ENCODE assay signal across 20 cellular contexts in genomic region chr7:7098280-7098818, GRCh38.
DNase-seq lines count a peak whose midpoint lies in the region; ATAC-seq and TF ChIP-seq lines count a peak whose summit lies in the region.
"Had no signal": no experiment of that assay in that cellular context is flagged by ENCODE, and none has a peak within 500 bp of the region (broad histone marks: within the 10 kb centered on the region; RNA-seq: fewer than 3 reads in every experiment).

No MANE protein-coding gene starts in this region.

- no peak for TF ChIP-seq POLR2A in esophagus muscularis mucosa (IDR thresholded peaks at IDR 0.05; ENCODE audit: low read depth)

- H3K9me2 ChIP-seq in GM23338 (ENCODE audit: insufficient read depth): no peaks in the 10 kb centered on the region

- H3K79me2 ChIP-seq in GM23338 (replicated peaks; ENCODE audit: insufficient read depth) (no peaks in the 10 kb centered on the region), parathyroid adenoma (no peaks in the 10 kb centered on the region)

- H3K9me3 ChIP-seq in HUES48 (ENCODE audit: control insufficient read depth, insufficient read depth, low read length) (no peaks in the 10 kb centered on the region), endodermal cell (ENCODE audit: control insufficient read depth, low read length) (peaks cover 11% of the 10 kb centered on the region), parathyroid adenoma (ENCODE audit: control insufficient read depth, low read length) (no peaks in the 10 kb centered on the region), esophagus muscularis mucosa (no peaks in the 10 kb centered on the region)

- H3K27ac Mint-ChIP-seq in GM23338: no peak overlapping the region; the same call in 1 of the 2 replicates
- H3K27ac Mint-ChIP-seq in endodermal cell: peak overlapping the region; percentile 96
- H3K27ac Mint-ChIP-seq in naive thymus-derived CD8-positive, alpha-beta T cell: peak overlapping the region in 1 of 10 donors; percentile 26
- H3K27ac Mint-ChIP-seq: CD14-positive monocyte had no signal

- H4K20me1 ChIP-seq in GM23338 (replicated peaks; ENCODE audit: insufficient read depth): no peaks in the 10 kb centered on the region

- H3K27me3 Mint-ChIP-seq in GM23338 (ENCODE audit: insufficient read depth, low read depth, poor library complexity) (peaks cover 9% of the 10 kb centered on the region), endodermal cell (ENCODE audit: insufficient read depth) (no peaks in the 10 kb centered on the region)
- H3K27me3 Mint-ChIP-seq in naive thymus-derived CD8-positive, alpha-beta T cell: no peaks in the 10 kb centered on the region

- H3K36me3 Mint-ChIP-seq in GM23338 (ENCODE audit: low read depth) (no peaks in the 10 kb centered on the region), endodermal cell (ENCODE audit: low read depth) (no peaks in the 10 kb centered on the region)
- no peaks in the 10 kb centered on the region for H3K36me3 Mint-ChIP-seq in naive thymus-derived CD8-positive, alpha-beta T cell
- H3K36me3 Mint-ChIP-seq: CD14-positive monocyte had no signal

- H3K4me1 Mint-ChIP-seq in GM23338: peaks cover 37% of the 10 kb centered on the region
- peaks cover 48% of the 10 kb centered on the region for H3K4me1 Mint-ChIP-seq in endodermal cell
- peaks cover 0 to 4% (median 3%) of the 10 kb centered on the region in 4 donors for H3K4me1 Mint-ChIP-seq in naive thymus-derived CD8-positive, alpha-beta T cell

- ATAC-seq in GM23338 (no peak), SK-N-SH treated with all-trans-retinoic acid at 6 μM for 48 hours (no peak)
- ATAC-seq in naive thymus-derived CD8-positive, alpha-beta T cell: no peak

- H3K9ac ChIP-seq in HUES48 (ENCODE audit: low read depth, low read length) (no peak overlapping the region), endodermal cell (ENCODE audit: extremely low read depth, low read length, poor library complexity, severe bottlenecking) (peak overlapping the region; percentile 43), parathyroid adenoma (no peak overlapping the region)
- H3K9ac ChIP-seq: KMS-11 had no signal

- no peak overlapping the region for H2AFZ ChIP-seq in GM23338
- H2AFZ ChIP-seq in parathyroid adenoma: no peak overlapping the region

- H3K4me3 Mint-ChIP-seq in GM23338 (no peak overlapping the region), endodermal cell (no peak overlapping the region)
- H3K4me3 Mint-ChIP-seq in naive thymus-derived CD8-positive, alpha-beta T cell: no peak overlapping the region
- H3K4me3 Mint-ChIP-seq: CD14-positive monocyte had no signal

- TF ChIP-seq EP300 in esophagus muscularis mucosa (IDR thresholded peaks at IDR 0.05): no peak

- H3K4me1 ChIP-seq in GM23338 (ENCODE audit: insufficient read depth): peaks cover 26% of the 10 kb centered on the region
- H3K4me1 ChIP-seq in HUES48 (ENCODE audit: control insufficient read depth, insufficient read depth, low read length): peaks cover 28% of the 10 kb centered on the region
- peaks cover 17% of the 10 kb centered on the region for H3K4me1 ChIP-seq in endodermal cell (ENCODE audit: control insufficient read depth, insufficient read depth, low read length)
- peaks cover 56% of the 10 kb centered on the region for H3K4me1 ChIP-seq in parathyroid adenoma
- peaks cover 15 to 20% (median 17%) of the 10 kb centered on the region in 4 donors for H3K4me1 ChIP-seq in esophagus muscularis mucosa

- H3K4me3 ChIP-seq in GM23338: no peak overlapping the region
- no peak overlapping the region; the same call in 1 of the 2 replicates for H3K4me3 ChIP-seq in HUES48 (ENCODE audit: low read depth, low read length)
- peak overlapping the region; percentile 31 for H3K4me3 ChIP-seq in endodermal cell (ENCODE audit: low read length)
- no peak overlapping the region for H3K4me3 ChIP-seq in parathyroid adenoma (ENCODE audit: low read depth, low read length)
- no peak overlapping the region for H3K4me3 ChIP-seq in esophagus muscularis mucosa

- WGBS in endodermal cell (ENCODE audit: insufficient coverage in 1 of 2, insufficient read length in 1 of 2), 2 experiments: 100% methylated on average over 1 of the region's 1 CpG
- WGBS in esophagus muscularis mucosa: 94% methylated on average over 1 of the region's 1 CpG

- H3K36me3 ChIP-seq in GM23338 (ENCODE audit: insufficient read depth) (no peaks in the 10 kb centered on the region), HUES48 (ENCODE audit: control insufficient read depth, insufficient read depth, low read length) (no peaks in the 10 kb centered on the region), endodermal cell (ENCODE audit: control insufficient read depth, insufficient read depth, low read length) (no peaks in the 10 kb centered on the region), parathyroid adenoma (ENCODE audit: control insufficient read depth, insufficient read depth, low read length) (no peaks in the 10 kb centered on the region), esophagus muscularis mucosa (no peaks in the 10 kb centered on the region)

- H3K9me3 Mint-ChIP-seq in GM23338: no peaks in the 10 kb centered on the region
- no peaks in the 10 kb centered on the region for H3K9me3 Mint-ChIP-seq in endodermal cell
- H3K9me3 Mint-ChIP-seq in naive thymus-derived CD8-positive, alpha-beta T cell: no peaks in the 10 kb centered on the region

- POLR2A ChIA-PET in naive thymus-derived CD8-positive, alpha-beta T cell (lab: Charles Lee): no interaction called here

- DNase-seq in GM23338 (ENCODE audit: low spot score): no peak
- no peak for DNase-seq in endodermal cell
- DNase-seq in esophagus muscularis mucosa (ENCODE audit: extremely low spot score): no peak
- DNase-seq in naive thymus-derived CD8-positive, alpha-beta T cell: no peak
- DNase-seq: ACHN, AML-193, GF-D8, H7, NCI-H1436 treated with DMSO at 0.1 percent for 48 hours, NCI-H2107, NCI-H446, NCI-H69, OCI-M1, RPMI8226, SW 1271 had no signal

- H3F3A ChIP-seq in GM23338 (replicated peaks; ENCODE audit: low read depth): no peaks in the 10 kb centered on the region

- H3K4me2 ChIP-seq in GM23338 (peak overlapping the region; percentile 24), parathyroid adenoma (ENCODE audit: low read length) (no peak overlapping the region)
- H3K4me2 ChIP-seq: KMS-11 had no signal

- no peak overlapping the region for H3K27ac ChIP-seq in GM23338 (ENCODE audit: low read depth)
- H3K27ac ChIP-seq in HUES48 (ENCODE audit: low read depth, low read length): peak overlapping the region; percentile 90
- peak overlapping the region; percentile 3 for H3K27ac ChIP-seq in endodermal cell (ENCODE audit: low read depth, low read length)
- peak overlapping the region; percentile 95 for H3K27ac ChIP-seq in parathyroid adenoma
- no peak overlapping the region for H3K27ac ChIP-seq in esophagus muscularis mucosa (replicated peaks in 1 of 4)
- H3K27ac ChIP-seq: KMS-11 had no signal

- TF ChIP-seq CTCF in GM23338 (conservative IDR thresholded peaks at IDR 0.05; ENCODE audit: low read depth in 2 of 2) (no peak), endodermal cell (conservative IDR thresholded peaks at IDR 0.05) (no peak), parathyroid adenoma (IDR thresholded peaks at IDR 0.05) (no peak), esophagus muscularis mucosa (IDR thresholded peaks at IDR 0.05) (no peak)

- intact Hi-C loops in esophagus muscularis mucosa (cut with DNase I): no loop called here

- H3K27me3 ChIP-seq in GM23338 (ENCODE audit: insufficient read depth): no peaks in the 10 kb centered on the region
- H3K27me3 ChIP-seq in HUES48 (ENCODE audit: control insufficient read depth, insufficient read depth, low read length): no peaks in the 10 kb centered on the region
- no peaks in the 10 kb centered on the region for H3K27me3 ChIP-seq in endodermal cell (ENCODE audit: control insufficient read depth, insufficient read depth, low read length, poor library complexity, severe bottlenecking)
- no peaks in the 10 kb centered on the region for H3K27me3 ChIP-seq in parathyroid adenoma (ENCODE audit: control insufficient read depth, insufficient read depth, low read length)
- H3K27me3 ChIP-seq in esophagus muscularis mucosa: no peaks in the 10 kb centered on the region

TF ChIP-seq in GM23338, 12 proteins besides CTCF, POLR2A, EP300 and RAD21:
- TF ChIP-seq EZH2 (IDR thresholded peaks at IDR 0.05; ENCODE audit: low read depth, unreplicated experiment): no peak

TF ChIP-seq in SK-N-SH treated with all-trans-retinoic acid at 6 μM for 48 hours, 23 proteins besides CTCF, POLR2A, EP300 and RAD21:
- TF ChIP-seq TOX (CRISPR knock-in tag; IDR thresholded peaks at IDR 0.05; ENCODE audit: borderline replicate concordance): no peak
- no peak for TF ChIP-seq PPARA (CRISPR knock-in tag; IDR thresholded peaks at IDR 0.05; ENCODE audit: borderline replicate concordance)
- no peak for TF ChIP-seq ZC3H10 (CRISPR knock-in tag; IDR thresholded peaks at IDR 0.05)
- TF ChIP-seq TSHZ2 (CRISPR knock-in tag; IDR thresholded peaks at IDR 0.05): no peak
- TF ChIP-seq BACH2 (CRISPR knock-in tag; IDR thresholded peaks at IDR 0.05; ENCODE audit: borderline replicate concordance): no peak

Comparison
In these comparisons a context has a peak if more than half of its experiments do, and no peak if none do; other contexts are left out.
1. H3K27ac ChIP-seq: peak in HUES48 (single experiment), endodermal cell (single experiment) and parathyroid adenoma (single experiment); none in GM23338 (single experiment) and esophagus muscularis mucosa (0 of 4).